17 cellular contexts compared by ENCODE assay signal in genomic region chr2:80869858-80870438, GRCh38.
DNase-seq lines count a peak whose midpoint lies in the region; ATAC-seq, FAIRE-seq and TF ChIP-seq lines count a peak whose summit lies in the region.
"Had no signal": no experiment of that assay in that cellular context is flagged by ENCODE, and none has a peak within 500 bp of the region (broad histone marks: within the 10 kb centered on the region; RNA-seq: fewer than 3 reads in every experiment).

No MANE protein-coding gene starts in this region.

- no peak overlapping the region for H3K9ac ChIP-seq in H1 (replicated peaks in 1 of 4; ENCODE audit: extremely low read depth in 1 of 4, low read depth in 3 of 4, low read length in 3 of 4)
- H3K9ac ChIP-seq: GM23248 had no signal

- POLR2A ChIA-PET in H1 (lab: Charles Lee; ENCODE audit: partially characterized antibody) = no interaction called here

- peak overlapping the region; percentile 71 for H2AK5ac ChIP-seq in H1 (ENCODE audit: low read depth, low read length)

- H4K91ac ChIP-seq in H1 (replicated peaks; ENCODE audit: insufficient read length, low read length) = peak overlapping the region; percentile 7

- no peaks in the 10 kb centered on the region for H4K20me1 ChIP-seq in H1 (replicated peaks in 1 of 2; ENCODE audit: control insufficient read depth in 1 of 2, insufficient read depth in 2 of 2, low read length in 2 of 2)

- CTCF ChIA-PET in H1 (lab: Charles Lee; ENCODE audit: partially characterized antibody) = no interaction called here

- 89% methylated on average over 7 of the region's 7 CpGs; no CpG with 5 or more reads in 1 of the 2 experiments for WGBS in H1 (ENCODE audit: extremely low coverage in 1 of 2, insufficient coverage in 1 of 2, insufficient read length in 1 of 2, insufficient replicate concordance in 2 of 2, low coverage in 1 of 2, low lambda C conversion rate in 2 of 2, missing lambda C conversion rate in 1 of 2), 2 experiments

- no peaks in the 10 kb centered on the region for H3K27me3 ChIP-seq in H1 (replicated peaks in 1 of 4; ENCODE audit: control insufficient read depth in 3 of 4, extremely low read depth in 1 of 4, insufficient read depth in 3 of 4, low read length in 3 of 4)

- H3K56ac ChIP-seq in H1 (replicated peaks; ENCODE audit: insufficient read length, low read depth, low read length) = no peak overlapping the region

- no peaks in the 10 kb centered on the region for H3K79me2 ChIP-seq in H1 (ENCODE audit: control insufficient read depth in 1 of 2, insufficient read depth in 2 of 2, low read length in 2 of 2)

- no peak overlapping the region for H3K27ac ChIP-seq in H1 (ENCODE audit: low read depth, low read length)
- H3K27ac ChIP-seq: GM23248, HL-60 had no signal

- no peak for ATAC-seq in SK-N-SH treated with all-trans-retinoic acid at 6 μM for 48 hours
- no peak for ATAC-seq in HG03378 (IDR thresholded peaks at IDR 0.05; ENCODE audit: unreplicated experiment)
- ATAC-seq: GM12878 had no signal

- peak overlapping the region; percentile 99 for H2AFZ ChIP-seq in H1 (ENCODE audit: low read length)
- H2AFZ ChIP-seq: GM23248 had no signal

- TF ChIP-seq RAD21 in H1 (IDR thresholded peaks at IDR 0.05 in 1 of 2, conservative IDR thresholded peaks at IDR 0.05 in 1 of 2; ENCODE audit: low read depth in 2 of 2, low read length in 2 of 2) = no peak

- H3K9me3 ChIP-seq in H1 (ENCODE audit: insufficient read depth in 2 of 2, low read depth in 1 of 2, low read length in 1 of 2) = no peaks in the 10 kb centered on the region; a peak in 1 of 4 replicates
- H3K9me3 ChIP-seq: HAP-1 had no signal

- no peak overlapping the region for H2BK120ac ChIP-seq in H1 (replicated peaks; ENCODE audit: low read depth, low read length)

- TF ChIP-seq POLR2A in H1 (IDR thresholded peaks at IDR 0.05; ENCODE audit: control extremely low read depth in 1 of 2, low read depth in 2 of 2, low read length in 2 of 2) = no peak

- no peaks in the 10 kb centered on the region for H3K36me3 ChIP-seq in H1 (ENCODE audit: control insufficient read depth in 2 of 4, insufficient read depth in 4 of 4, low read length in 3 of 4)
- H3K36me3 ChIP-seq: HAP-1 had no signal

- TF ChIP-seq CTCF in GM12865 (IDR thresholded peaks at IDR 0.05; ENCODE audit: insufficient read depth, low read depth, low read length, missing control alignments) = no peak
- TF ChIP-seq CTCF in H1 (IDR thresholded peaks at IDR 0.05; ENCODE audit: control extremely low read depth in 1 of 3, insufficient read depth in 1 of 3, low read depth in 1 of 3, low read length in 3 of 3) = no peak

- no peak overlapping the region for H3K4me3 ChIP-seq in GM12865 (ENCODE audit: low read depth, low read length)
- H3K4me3 ChIP-seq in H1 (ENCODE audit: extremely low read depth in 1 of 4, insufficient read depth in 2 of 4, low read depth in 3 of 4, low read length in 4 of 4) = no peak overlapping the region
- H3K4me3 ChIP-seq: GM12878, GM23248, HAP-1 had no signal

- H4K8ac ChIP-seq in H1 (ENCODE audit: extremely low read depth, insufficient read depth, low read length) = no peak overlapping the region

- no peaks in the 10 kb centered on the region for H3K23me2 ChIP-seq in H1 (ENCODE audit: low read depth, low read length)

- H2BK12ac ChIP-seq in H1 (ENCODE audit: low read depth, low read length) = peak overlapping the region; percentile 96; the same call in 1 of the 2 replicates

- peak; percentile 57 for DNase-seq in GM12865 (ENCODE audit: low read depth)
- peak; percentile 46 for DNase-seq in NAMALWA (ENCODE audit: low spot score)
- DNase-seq in H1 (ENCODE audit: low read depth in 1 of 2, low spot score in 2 of 2) = no peak
- no peak for DNase-seq in urothelium cell line (ENCODE audit: low spot score)
- DNase-seq in stimulated activated CD4-positive, alpha-beta T cell treated with anti-CD3 and anti-CD28 coated beads, Interleukin-1b, Interleukin-23, amount 100 ng/mL, for 48 hours = no peak
- DNase-seq: C1 segment of cervical spinal cord; Calu3; CD4-positive, alpha-beta T cell; DMS 273 treated with DMSO at 0.1 percent for 48 hours; GM23248; KG1 had no signal

- FAIRE-seq in H1 (lab: Jason Lieb, UNC) = no peak
- peak; percentile 37 for FAIRE-seq in urothelium cell line (lab: Jason Lieb, UNC)
- FAIRE-seq: GM12878, GM18507 had no signal

- peaks cover 0 to 21% (median 0%) of the 10 kb centered on the region in 4 experiments; a peak in 2 of 7 replicates for H3K4me1 ChIP-seq in H1 (replicated peaks in 1 of 4; ENCODE audit: control insufficient read depth in 3 of 4, insufficient read depth in 4 of 4, low read length in 3 of 4)

- TF ChIP-seq EP300 in H1 (IDR thresholded peaks at IDR 0.05; ENCODE audit: borderline replicate concordance in 1 of 2, low read depth in 2 of 2, low read length in 2 of 2) = no peak

- 0 out of 2 replicates have a peak overlapping the region, but pooled peaks have one; percentile 6 for H2BK15ac ChIP-seq in H1 (ENCODE audit: low read length)

- no peak overlapping the region for H3K4ac ChIP-seq in H1 (replicated peaks; ENCODE audit: insufficient read length, low read depth, low read length)

- no peak overlapping the region for H3K23ac ChIP-seq in H1 (ENCODE audit: insufficient read length)

- no peaks in the 10 kb centered on the region for H3K79me1 ChIP-seq in H1 (ENCODE audit: low read depth, low read length)

- peak overlapping the region; percentile 79; the same call in 1 of the 2 replicates for H2BK5ac ChIP-seq in H1 (ENCODE audit: low read depth, low read length)

- H3K18ac ChIP-seq in H1 (ENCODE audit: extremely low read depth, low read length) = peak overlapping the region; percentile 62; the same call in 1 of the 2 replicates

- H4K5ac ChIP-seq in H1 (ENCODE audit: insufficient read length, low read depth, low read length) = no peak overlapping the region

- H2BK20ac ChIP-seq in H1 (ENCODE audit: low read length) = peak overlapping the region; percentile 99; the same call in 1 of the 2 replicates

- H3K4me2 ChIP-seq in H1 (ENCODE audit: insufficient read depth in 1 of 2, low read depth in 2 of 2, low read length in 2 of 2) = no peak overlapping the region

- no peak overlapping the region for H3K14ac ChIP-seq in H1 (ENCODE audit: insufficient read length)

TF ChIP-seq in H1, 55 proteins besides CTCF, POLR2A, EP300 and RAD21:
- no peak for TF ChIP-seq SAP30 (IDR thresholded peaks at IDR 0.05; ENCODE audit: insufficient read depth, insufficient replicate concordance, low read length)
- TF ChIP-seq SUZ12 (IDR thresholded peaks at IDR 0.05; ENCODE audit: low read length) = no peak
- no peak for TF ChIP-seq CBX5 (IDR thresholded peaks at IDR 0.05; ENCODE audit: low read depth, low read length)
- TF ChIP-seq MAFK (IDR thresholded peaks at IDR 0.05; ENCODE audit: low read depth, low read length) = peak; percentile 32; the same call in 1 of the 2 replicates

TF ChIP-seq in SK-N-SH treated with all-trans-retinoic acid at 6 μM for 48 hours, 23 proteins besides CTCF, POLR2A, EP300 and RAD21:
- TF ChIP-seq OSR1 (CRISPR knock-in tag; IDR thresholded peaks at IDR 0.05) = no peak
- TF ChIP-seq PPARA (CRISPR knock-in tag; IDR thresholded peaks at IDR 0.05; ENCODE audit: borderline replicate concordance) = no peak
- TF ChIP-seq, protein P1, sequence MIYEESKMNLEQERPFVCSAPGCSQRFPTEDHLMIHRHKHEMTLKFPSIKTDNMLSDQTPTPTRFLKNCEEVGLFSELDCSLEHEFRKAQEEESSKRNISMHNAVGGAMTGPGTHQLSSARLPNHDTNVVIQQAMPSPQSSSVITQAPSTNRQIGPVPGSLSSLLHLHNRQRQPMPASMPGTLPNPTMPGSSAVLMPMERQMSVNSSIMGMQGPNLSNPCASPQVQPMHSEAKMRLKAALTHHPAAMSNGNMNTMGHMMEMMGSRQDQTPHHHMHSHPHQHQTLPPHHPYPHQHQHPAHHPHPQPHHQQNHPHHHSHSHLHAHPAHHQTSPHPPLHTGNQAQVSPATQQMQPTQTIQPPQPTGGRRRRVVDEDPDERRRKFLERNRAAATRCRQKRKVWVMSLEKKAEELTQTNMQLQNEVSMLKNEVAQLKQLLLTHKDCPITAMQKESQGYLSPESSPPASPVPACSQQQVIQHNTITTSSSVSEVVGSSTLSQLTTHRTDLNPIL (CRISPR knock-in tag; IDR thresholded peaks at IDR 0.05; ENCODE audit: low read depth) = no peak
- no peak for TF ChIP-seq ESRRG (CRISPR knock-in tag; IDR thresholded peaks at IDR 0.05)
- no peak for TF ChIP-seq ZNF8 (CRISPR knock-in tag; IDR thresholded peaks at IDR 0.05)
- no peak for TF ChIP-seq TOX (CRISPR knock-in tag; IDR thresholded peaks at IDR 0.05; ENCODE audit: borderline replicate concordance)
- TF ChIP-seq, protein P2, sequence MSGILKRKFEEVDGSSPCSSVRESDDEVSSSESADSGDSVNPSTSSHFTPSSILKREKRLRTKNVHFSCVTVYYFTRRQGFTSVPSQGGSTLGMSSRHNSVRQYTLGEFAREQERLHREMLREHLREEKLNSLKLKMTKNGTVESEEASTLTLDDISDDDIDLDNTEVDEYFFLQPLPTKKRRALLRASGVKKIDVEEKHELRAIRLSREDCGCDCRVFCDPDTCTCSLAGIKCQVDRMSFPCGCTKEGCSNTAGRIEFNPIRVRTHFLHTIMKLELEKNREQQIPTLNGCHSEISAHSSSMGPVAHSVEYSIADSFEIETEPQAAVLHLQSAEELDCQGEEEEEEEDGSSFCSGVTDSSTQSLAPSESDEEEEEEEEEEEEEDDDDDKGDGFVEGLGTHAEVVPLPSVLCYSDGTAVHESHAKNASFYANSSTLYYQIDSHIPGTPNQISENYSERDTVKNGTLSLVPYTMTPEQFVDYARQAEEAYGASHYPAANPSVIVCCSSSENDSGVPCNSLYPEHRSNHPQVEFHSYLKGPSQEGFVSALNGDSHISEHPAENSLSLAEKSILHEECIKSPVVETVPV (CRISPR knock-in tag; IDR thresholded peaks at IDR 0.05) = no peak

Comparison
In these comparisons a context has a peak if more than half of its experiments do, and no peak if none do; other contexts are left out.
1. DNase-seq: peak in GM12865 (single experiment) and NAMALWA (single experiment); none in H1 (0 of 2), urothelium cell line (single experiment) and stimulated activated CD4-positive, alpha-beta T cell treated with anti-CD3 and anti-CD28 coated beads, Interleukin-1b, Interleukin-23, amount 100 ng/mL, for 48 hours (single experiment).